Comparison of ENCODE assay signal across 12 cellular contexts in the genomic region with DNA sequence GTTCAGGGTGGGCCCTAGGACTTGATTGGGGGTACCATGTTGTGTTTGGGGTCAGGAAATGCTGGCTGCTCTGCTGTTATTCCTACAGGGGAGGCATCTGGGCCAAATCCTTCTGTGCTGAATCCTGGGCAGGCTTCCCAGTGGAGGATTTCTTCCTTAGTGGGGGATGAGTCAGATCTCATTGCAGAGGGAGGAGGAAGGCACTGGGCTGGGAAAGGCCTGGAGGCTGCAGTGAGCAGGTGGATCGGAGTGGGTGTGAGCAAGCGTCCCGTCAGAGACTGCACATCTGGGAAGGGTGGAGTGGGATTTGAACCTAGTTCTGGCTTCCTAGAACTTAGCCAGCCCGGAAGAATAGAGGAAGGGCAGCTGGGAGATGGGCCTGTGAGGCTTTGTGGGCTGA. TPM values are rescaled to one million over a fixed set of nuclear protein-coding genes. Genes with fewer than 3 reads are reported as not detected.
DNase-seq lines count a peak whose midpoint lies in the region; ATAC-seq and TF ChIP-seq lines count a peak whose summit lies in the region.
"Had no signal": no experiment of that assay in that cellular context is flagged by ENCODE, and none has a peak within 500 bp of the region (broad histone marks: within the 10 kb centered on the region; RNA-seq: fewer than 3 reads in every experiment).

No MANE protein-coding gene starts in this region.

- no peak for ATAC-seq in CD4-positive, alpha-beta T cell (ENCODE audit: poor library complexity)
- ATAC-seq: T-cell had no signal

- peaks cover 12% of the 10 kb centered on the region for H3K27me3 Mint-ChIP-seq in CD4-positive, alpha-beta T cell
- H3K27me3 Mint-ChIP-seq in nephron (ENCODE audit: low read depth), result peaks cover 9% of the 10 kb centered on the region
- peaks cover 5% of the 10 kb centered on the region for H3K27me3 Mint-ChIP-seq in activated CD4-positive, alpha-beta T cell treated with anti-CD3 and anti-CD28 coated beads, Interleukin-2, amount 10 ng/mL, durations not matched to agents 24 days and 14 days

- no peaks in the 10 kb centered on the region for H3K9me3 Mint-ChIP-seq in CD4-positive, alpha-beta T cell
- no peaks in the 10 kb centered on the region for H3K9me3 Mint-ChIP-seq in nephron
- no peaks in the 10 kb centered on the region for H3K9me3 Mint-ChIP-seq in activated CD4-positive, alpha-beta T cell treated with anti-CD3 and anti-CD28 coated beads, Interleukin-2, amount 10 ng/mL, durations not matched to agents 24 days and 14 days
- H3K9me3 Mint-ChIP-seq: activated CD4-positive, alpha-beta memory T cell treated with anti-CD3 and anti-CD28 coated beads for 36 hours; activated naive CD4-positive, alpha-beta T cell treated with anti-CD3 and anti-CD28 coated beads, Interleukin-2, amount 50 U/mL, for 24 hours; neural progenitor cell; T-cell had no signal

- peaks cover 10% of the 10 kb centered on the region for H3K27me3 ChIP-seq in CD4-positive, alpha-beta T cell (ENCODE audit: control insufficient read depth, insufficient read depth, low read length)
- peaks cover 0 to 2% (median 0%) of the 10 kb centered on the region in 45 donors for H3K27me3 ChIP-seq in dorsolateral prefrontal cortex
- peaks cover 0 to 12% (median 0%) of the 10 kb centered on the region in 4 donors for H3K27me3 ChIP-seq in esophagus muscularis mucosa
- peaks cover 7% of the 10 kb centered on the region for H3K27me3 ChIP-seq in H7 (ENCODE audit: control insufficient read depth, insufficient read depth, low read length)

- no peaks in the 10 kb centered on the region for H3K9me3 ChIP-seq in CD4-positive, alpha-beta T cell (ENCODE audit: control insufficient read depth, low read length)
- no peaks in the 10 kb centered on the region for H3K9me3 ChIP-seq in esophagus muscularis mucosa

- WGBS in esophagus muscularis mucosa, result 54% methylated on average over 4 of the region's 4 CpGs

- H3K4me3 ChIP-seq in dorsolateral prefrontal cortex (no peak overlapping the region), esophagus muscularis mucosa (no peak overlapping the region), H7 (ENCODE audit: insufficient read depth, low read depth, low read length) (no peak overlapping the region)
- H3K4me3 ChIP-seq: neural progenitor cell had no signal

- no peak overlapping the region for H3K27ac Mint-ChIP-seq in CD4-positive, alpha-beta T cell
- peak overlapping the region in 2 of 3 experiments; percentile 45 to 56 for H3K27ac Mint-ChIP-seq in nephron
- no peak overlapping the region for H3K27ac Mint-ChIP-seq in activated CD4-positive, alpha-beta T cell treated with anti-CD3 and anti-CD28 coated beads, Interleukin-2, amount 10 ng/mL, durations not matched to agents 24 days and 14 days
- H3K27ac Mint-ChIP-seq: activated CD4-positive, alpha-beta memory T cell treated with anti-CD3 and anti-CD28 coated beads for 36 hours; activated naive CD4-positive, alpha-beta T cell treated with anti-CD3 and anti-CD28 coated beads, Interleukin-2, amount 50 U/mL, for 24 hours; neural progenitor cell; T-cell had no signal

- H3K36me3 Mint-ChIP-seq in CD4-positive, alpha-beta T cell (ENCODE audit: low read depth), result peaks cover 15% of the 10 kb centered on the region
- peaks cover 4% of the 10 kb centered on the region for H3K36me3 Mint-ChIP-seq in nephron (ENCODE audit: low read depth)
- peaks cover 22% of the 10 kb centered on the region for H3K36me3 Mint-ChIP-seq in activated CD4-positive, alpha-beta T cell treated with anti-CD3 and anti-CD28 coated beads, Interleukin-2, amount 10 ng/mL, durations not matched to agents 24 days and 14 days (ENCODE audit: low read depth)
- H3K36me3 Mint-ChIP-seq: activated naive CD4-positive, alpha-beta T cell treated with anti-CD3 and anti-CD28 coated beads, Interleukin-2, amount 50 U/mL, for 24 hours had no signal

- peaks cover 12 to 47% (median 43%) of the 10 kb centered on the region in 4 donors for H3K4me1 ChIP-seq in esophagus muscularis mucosa

- peaks cover 2 to 45% (median 39%) of the 10 kb centered on the region in 4 donors for H3K36me3 ChIP-seq in esophagus muscularis mucosa
- peaks cover 2% of the 10 kb centered on the region for H3K36me3 ChIP-seq in H7 (replicated peaks; ENCODE audit: control insufficient read depth, insufficient read depth, low read length)
- H3K36me3 ChIP-seq: neural progenitor cell had no signal

- CTCF ChIA-PET in CD4-positive, alpha-beta T cell (lab: Charles Lee), result no interaction called here

- DNase-seq in CD4-positive, alpha-beta T cell, result no peak
- peak; percentile 86 for DNase-seq in NCI-H226
- DNase-seq in dorsolateral prefrontal cortex, result peak in 6 of 10 donors; percentile 53 to 83 (median 62)
- DNase-seq in OCI-M2 (lab: John Stamatoyannopoulos, UW; ENCODE audit: unreplicated experiment), result no peak
- no peak for DNase-seq in esophagus muscularis mucosa (ENCODE audit: extremely low spot score)
- DNase-seq in activated CD4-positive, alpha-beta T cell treated with anti-CD3 and anti-CD28 coated beads, Interleukin-2, amount 10 ng/mL, durations not matched to agents 24 days and 14 days, result no peak
- no peak for DNase-seq in H7
- DNase-seq: activated CD4-positive, alpha-beta memory T cell treated with anti-CD3 and anti-CD28 coated beads for 36 hours; T-cell had no signal

- H3K4me1 Mint-ChIP-seq in CD4-positive, alpha-beta T cell (ENCODE audit: low read depth), result peaks cover 25% of the 10 kb centered on the region
- H3K4me1 Mint-ChIP-seq in nephron, result peaks cover 22% of the 10 kb centered on the region
- H3K4me1 Mint-ChIP-seq in activated CD4-positive, alpha-beta T cell treated with anti-CD3 and anti-CD28 coated beads, Interleukin-2, amount 10 ng/mL, durations not matched to agents 24 days and 14 days, result peaks cover 23% of the 10 kb centered on the region

- no peak overlapping the region for H3K27ac ChIP-seq in CD4-positive, alpha-beta T cell (ENCODE audit: low read depth, low read length)
- H3K27ac ChIP-seq in dorsolateral prefrontal cortex (peak overlapping the region in 32 of 59 donors; percentile 2 to 80 (median 53)), esophagus muscularis mucosa (replicated peaks in 1 of 4) (peak overlapping the region in 2 of 4 donors; percentile 30 to 46)
- H3K27ac ChIP-seq: neural progenitor cell had no signal

- no peak for TF ChIP-seq EP300 in esophagus muscularis mucosa (IDR thresholded peaks at IDR 0.05)

- no peak for TF ChIP-seq CTCF in CD4-positive, alpha-beta T cell (IDR thresholded peaks at IDR 0.05)
- TF ChIP-seq CTCF in dorsolateral prefrontal cortex (IDR thresholded peaks at IDR 0.05 in 54 of 56, conservative IDR thresholded peaks at IDR 0.05 in 2 of 56; ENCODE audit: low read depth in 1 of 56, partially characterized antibody in 56 of 56) (no peak), nephron (IDR thresholded peaks at IDR 0.05; ENCODE audit: unreplicated experiment in 3 of 3) (no peak), esophagus muscularis mucosa (IDR thresholded peaks at IDR 0.05) (no peak)

- intact Hi-C loops in CD4-positive, alpha-beta T cell (cut with DNase I, micrococcal nuclease), result no loop called here
- intact Hi-C loops in dorsolateral prefrontal cortex (cut with DNase I), result loop anchor here in 1 of 2 donors (10.0 kb wide), 1 partner anchor 210 kb away; a partner anchor contains a TSS
- intact Hi-C loops in esophagus muscularis mucosa (cut with DNase I), result loop anchor here (10.0 kb wide), 1 partner anchor 120 kb away; no protein-coding TSS in a partner anchor
- intact Hi-C loops in activated CD4-positive, alpha-beta T cell treated with anti-CD3 and anti-CD28 coated beads, Interleukin-2, amount 10 ng/mL, durations not matched to agents 24 days and 14 days (cut with micrococcal nuclease), result no loop called here

- peak overlapping the region; percentile 25 for H3K4me3 Mint-ChIP-seq in CD4-positive, alpha-beta T cell
- H3K4me3 Mint-ChIP-seq in nephron, result peak overlapping the region; percentile 2 to 66 (median 27)
- H3K4me3 Mint-ChIP-seq in activated CD4-positive, alpha-beta T cell treated with anti-CD3 and anti-CD28 coated beads, Interleukin-2, amount 10 ng/mL, durations not matched to agents 24 days and 14 days, result no peak overlapping the region
- H3K4me3 Mint-ChIP-seq: activated CD4-positive, alpha-beta memory T cell treated with anti-CD3 and anti-CD28 coated beads for 36 hours; activated naive CD4-positive, alpha-beta T cell treated with anti-CD3 and anti-CD28 coated beads, Interleukin-2, amount 50 U/mL, for 24 hours; neural progenitor cell; T-cell had no signal

- POLR2A ChIA-PET in CD4-positive, alpha-beta T cell (lab: Charles Lee), result interaction anchor here (1.2 kb wide), 1 partner anchor 11 kb away, joined by 4 read pairs; a partner anchor contains a TSS

- TF ChIP-seq POLR2A in esophagus muscularis mucosa (IDR thresholded peaks at IDR 0.05; ENCODE audit: low read depth), result no peak

RNA-seq across cellular contexts. Expression of a gene that starts 11.5 kb away (rescaled TPM):
- 10 to 100 TPM; 26.9 to 28.1 TPM for total RNA-seq in CD4-positive, alpha-beta T cell
- total RNA-seq in dorsolateral prefrontal cortex (100 to 1,000 TPM in 2 of 120 experiments, 10 to 100 TPM in 118; 46.6 to 103 (median 70.3) TPM), esophagus muscularis mucosa (10 to 100 TPM; 51.2 to 97.4 (median 74.3) TPM)
- 126 and 136 TPM in 2 replicates for total RNA-seq in activated CD4-positive, alpha-beta T cell treated with anti-CD3 and anti-CD28 coated beads, Interleukin-2, amount 10 ng/mL, durations not matched to agents 24 days and 14 days
- total RNA-seq in H7 (2014; rRNA removed; shearing (Covaris generic)), result 39.7 and 55.4 TPM in 2 replicates

RNA-seq across cellular contexts. Expression of a gene that starts 22.6 kb away (rescaled TPM):
- not detected for total RNA-seq in CD4-positive, alpha-beta T cell
- total RNA-seq in dorsolateral prefrontal cortex, result 100 to 1,000 TPM in 5 of 120 experiments, 10 to 100 TPM in 115; 21.3 to 177 (median 74.4) TPM
- total RNA-seq in esophagus muscularis mucosa, result under 1 TPM in 2 of 4 donors, not detected in 2; 0.17 to 0.23 TPM
- 0.62 TPM in 1 of 2 replicates, not detected in the other for total RNA-seq in activated CD4-positive, alpha-beta T cell treated with anti-CD3 and anti-CD28 coated beads, Interleukin-2, amount 10 ng/mL, durations not matched to agents 24 days and 14 days
- 4.3 and 7.4 TPM in 2 replicates for total RNA-seq in H7 (2014; rRNA removed; shearing (Covaris generic))
- total RNA-seq: T-cell had no signal

Comparison
In these comparisons a context has a peak if more than half of its experiments do, and no peak if none do; other contexts are left out.
1. DNase-seq: peak in NCI-H226 (single experiment) and dorsolateral prefrontal cortex (6 of 10); none in CD4-positive, alpha-beta T cell (0 of 10), OCI-M2 (single experiment), esophagus muscularis mucosa (single experiment), activated CD4-positive, alpha-beta T cell treated with anti-CD3 and anti-CD28 coated beads, Interleukin-2, amount 10 ng/mL, durations not matched to agents 24 days and 14 days (single experiment) and H7 (single experiment).
2. H3K27ac Mint-ChIP-seq: peak in nephron (2 of 3); none in CD4-positive, alpha-beta T cell (single experiment) and activated CD4-positive, alpha-beta T cell treated with anti-CD3 and anti-CD28 coated beads, Interleukin-2, amount 10 ng/mL, durations not matched to agents 24 days and 14 days (single experiment).